Comparison of ENCODE assay signal across 15 cellular contexts in genomic region chr15:95277266-95277665, GRCh38.
DNase-seq lines count a peak whose midpoint lies in the region; ATAC-seq and TF ChIP-seq lines count a peak whose summit lies in the region.
"Had no signal": no experiment of that assay in that cellular context is flagged by ENCODE, and none has a peak within 500 bp of the region (broad histone marks: within the 10 kb centered on the region; RNA-seq: fewer than 3 reads in every experiment).

No MANE protein-coding gene starts in this region.

- peak overlapping the region in 9 of 12 donors; percentile 5 to 65 (median 31) for H3K27ac ChIP-seq in heart left ventricle
- H3K27ac ChIP-seq in mucosa of rectum (ENCODE audit: low read depth in 2 of 2, low read length in 2 of 2): peak overlapping the region; percentile 44 to 53
- H3K27ac ChIP-seq in vagina: peak overlapping the region; percentile 82
- H3K27ac ChIP-seq: 22Rv1, body of pancreas had no signal

- H3K4me3 ChIP-seq in heart left ventricle: no peak overlapping the region
- H3K4me3 ChIP-seq in choroid plexus epithelial cell (ENCODE audit: low read depth, low read length): no peak overlapping the region
- H3K4me3 ChIP-seq in mucosa of rectum (ENCODE audit: low read length in 2 of 2): no peak overlapping the region
- H3K4me3 ChIP-seq in vagina: no peak overlapping the region
- H3K4me3 ChIP-seq: body of pancreas, mucosa of descending colon, right atrium auricular region, testis had no signal

- H3K9me3 ChIP-seq in heart left ventricle: no peaks in the 10 kb centered on the region
- H3K9me3 ChIP-seq in mucosa of rectum (ENCODE audit: control insufficient read depth in 2 of 2, low read length in 2 of 2): no peaks in the 10 kb centered on the region
- no peaks in the 10 kb centered on the region for H3K9me3 ChIP-seq in vagina
- H3K9me3 ChIP-seq: body of pancreas, mucosa of descending colon, right atrium auricular region, testis had no signal

- H3K36me3 ChIP-seq in heart left ventricle (no peaks in the 10 kb centered on the region), mucosa of rectum (ENCODE audit: control insufficient read depth in 2 of 2, insufficient read depth in 2 of 2, low read length in 2 of 2) (no peaks in the 10 kb centered on the region), vagina (no peaks in the 10 kb centered on the region)
- H3K36me3 ChIP-seq: right atrium auricular region had no signal

- H3K27me3 ChIP-seq in heart left ventricle: no peaks in the 10 kb centered on the region
- H3K27me3 ChIP-seq in mucosa of rectum (ENCODE audit: control insufficient read depth in 2 of 2, insufficient read depth in 2 of 2, low read length in 2 of 2): no peaks in the 10 kb centered on the region
- H3K27me3 ChIP-seq in vagina: no peaks in the 10 kb centered on the region
- H3K27me3 ChIP-seq: body of pancreas, right atrium auricular region, testis had no signal

- no peak for ATAC-seq in heart left ventricle
- no peak for ATAC-seq in Right ventricle myocardium inferior
- ATAC-seq: body of pancreas, mucosa of descending colon, SK-N-SH treated with all-trans-retinoic acid at 6 μM for 48 hours had no signal

- no peaks in the 10 kb centered on the region for H3K27me3 Mint-ChIP-seq in mesothelial cell of epicardium (ENCODE audit: low read depth)

- TF ChIP-seq CTCF in heart left ventricle (IDR thresholded peaks at IDR 0.05): no peak
- no peak for TF ChIP-seq CTCF in choroid plexus epithelial cell (conservative IDR thresholded peaks at IDR 0.05; ENCODE audit: low read depth, low read length)
- no peak for TF ChIP-seq CTCF in vagina (IDR thresholded peaks at IDR 0.05)
- no peak for TF ChIP-seq CTCF in mesothelial cell of epicardium (IDR thresholded peaks at IDR 0.05; ENCODE audit: unreplicated experiment)

- H3K9me3 Mint-ChIP-seq in mesothelial cell of epicardium: peaks cover 14% of the 10 kb centered on the region

- no peak overlapping the region for H3K27ac Mint-ChIP-seq in mesothelial cell of epicardium

- H3K4me1 ChIP-seq in heart left ventricle (peaks cover 0 to 13% (median 0%) of the 10 kb centered on the region in 12 donors), mucosa of rectum (ENCODE audit: control insufficient read depth in 2 of 2, insufficient read depth in 2 of 2, low read length in 2 of 2) (no peaks in the 10 kb centered on the region), vagina (peaks cover 7% of the 10 kb centered on the region)
- H3K4me1 ChIP-seq: body of pancreas, right atrium auricular region had no signal

- H3K36me3 Mint-ChIP-seq in mesothelial cell of epicardium: peaks cover 2% of the 10 kb centered on the region

- H3K4me3 Mint-ChIP-seq in mesothelial cell of epicardium: no peak overlapping the region

- TF ChIP-seq POLR2A in heart left ventricle (IDR thresholded peaks at IDR 0.05) (no peak), vagina (IDR thresholded peaks at IDR 0.05) (no peak)

- 83 to 92% (median 88%) methylated on average over 3 of the region's 3 CpGs for WGBS in heart left ventricle, 4 donors

- DNase-seq in heart left ventricle (no peak), Right ventricle myocardium inferior (ENCODE audit: missing footprints) (no peak), choroid plexus epithelial cell (ENCODE audit: low read depth) (peak; percentile 83), vagina (ENCODE audit: extremely low spot score in 2 of 2) (no peak), NCI-H187 (lab: John Stamatoyannopoulos, UW) (no peak), mesothelial cell of epicardium (ENCODE audit: low spot score in 2 of 2, unreplicated experiment in 2 of 2) (no peak), NCI-H510A treated with DMSO at 0.1 percent for 48 hours (lab: John Stamatoyannopoulos, UW) (no peak)
- DNase-seq: activated CD4-positive, CD25-positive, alpha-beta regulatory T cell; body of pancreas; mucosa of descending colon; testis had no signal

- H3K4me1 Mint-ChIP-seq in mesothelial cell of epicardium: peaks cover 22% of the 10 kb centered on the region

- no peak overlapping the region for H3K9ac ChIP-seq in mucosa of rectum (ENCODE audit: low read depth in 1 of 2, low read length in 2 of 2)

- intact Hi-C loops in heart left ventricle (cut with DNase I): loop anchor here in 1 of 10 donors (10.0 kb wide), 1 partner anchor 568 kb away; no protein-coding TSS in a partner anchor
- intact Hi-C loops in Right ventricle myocardium inferior (cut with DNase I): no loop called here
- intact Hi-C loops in vagina (cut with DNase I): no loop called here

Comparison
In these comparisons a context has a peak if more than half of its experiments do, and no peak if none do; other contexts are left out.
1. H3K27ac ChIP-seq: peak in every context shown above with its lines; median percentile 82 in vagina; 48 in mucosa of rectum; 31 in heart left ventricle.